Comparison of ENCODE assay signal across 9 cellular contexts in genomic region chr2:19358242-19359020, GRCh38. TPM values are rescaled to one million over a fixed set of nuclear protein-coding genes. Genes with fewer than 3 reads are reported as not detected.
DNase-seq lines count a peak whose midpoint lies in the region; ATAC-seq, FAIRE-seq and TF ChIP-seq lines count a peak whose summit lies in the region.
"Had no signal": no experiment of that assay in that cellular context is flagged by ENCODE, and none has a peak within 500 bp of the region (broad histone marks: within the 10 kb centered on the region; RNA-seq: fewer than 3 reads in every experiment).

OSR1 (minus strand) TSS chr2:19358623; CDS start chr2:19353805, 4,818 bp downstream.

- in situ Hi-C loops in HAP-1 (cut with MboI; ENCODE audit: low sequenced_read_pairs), result loop anchor here (10.0 to 25.0 kb wide), 2 partner anchors 471 to 824 kb away; no protein-coding TSS in a partner anchor

- peak within 1 kb of the TSS; percentile 45 to 95 (median 66) for H3K4me3 Mint-ChIP-seq in naive thymus-derived CD4-positive, alpha-beta T cell

- peaks cover 0 to 2% (median 0%) of the 10 kb centered on the region in 5 donors for H3K36me3 Mint-ChIP-seq in naive thymus-derived CD4-positive, alpha-beta T cell

- H3K4me1 ChIP-seq in A549 (peaks cover 12% of the 10 kb centered on the region), HAP-1 (peaks cover 17% of the 10 kb centered on the region; the same call in 1 of the 2 replicates), esophagus squamous epithelium (peaks cover 8 to 55% (median 12%) of the 10 kb centered on the region in 3 donors)
- peaks cover 7 to 38% of the 10 kb centered on the region in 2 donors for H3K4me1 ChIP-seq in naive thymus-derived CD4-positive, alpha-beta T cell (ENCODE audit: control insufficient read depth in 2 of 2, insufficient read depth in 2 of 2, low read length in 2 of 2)

- H3K4me2 ChIP-seq in A549, result peak within 1 kb of the TSS; percentile 74

- H3K27me3 Mint-ChIP-seq in naive thymus-derived CD4-positive, alpha-beta T cell, result peaks cover 76 to 100% (median 78%) of the 10 kb centered on the region in 5 donors

- DNase-seq in A549 (ENCODE audit: low read depth in 1 of 2, low spot score in 1 of 2) (peak; percentile 69 to 80), HAP-1 (ENCODE audit: low spot score in 2 of 2) (peak; percentile 82 to 88), SW480 (ENCODE audit: low spot score) (peak; percentile 50), esophagus squamous epithelium (lab: John Stamatoyannopoulos, UW) (no peak), NK-92 (lab: John Stamatoyannopoulos, UW; ENCODE audit: unreplicated experiment) (no peak), HUDEP-2 (lab: John Stamatoyannopoulos, UW; ENCODE audit: unreplicated experiment in 76 of 76) (no peak), NCI-H146 (lab: John Stamatoyannopoulos, UW) (no peak)
- DNase-seq in naive thymus-derived CD4-positive, alpha-beta T cell, result peak in 1 of 9 donors; percentile 44

- peak; percentile 1 to 44; a peak in 2 of 5 replicates for TF ChIP-seq RAD21 in A549 (conservative IDR thresholded peaks at IDR 0.05 in 1 of 2, IDR thresholded peaks at IDR 0.05 in 1 of 2)

- WGBS in A549 (ENCODE audit: missing lambda C conversion rate), result 7% methylated on average over 34 of the region's 51 CpGs
- 0% methylated on average over 21 of the region's 51 CpGs; no CpG with 5 or more reads in 1 of the 2 donors for WGBS in esophagus squamous epithelium, 2 donors

- POLR2A ChIA-PET in A549 (lab: Yijun Ruan, JAX), result interaction anchor here (0.5 to 2.4 kb wide), 7 partner anchors 11 to 837 kb away, joined by 3 to 30 read pairs (median 5); no protein-coding TSS in a partner anchor
- POLR2A ChIA-PET in naive thymus-derived CD4-positive, alpha-beta T cell (lab: Charles Lee), result interaction anchor here (2.8 to 4.0 kb wide), 2 partner anchors 8 to 12 kb away, joined by 19 to 27 read pairs; no protein-coding TSS in a partner anchor

- no peaks in the 10 kb centered on the region for H3K36me3 ChIP-seq in HAP-1 (replicated peaks)
- H3K36me3 ChIP-seq in esophagus squamous epithelium, result no peaks in the 10 kb centered on the region
- H3K36me3 ChIP-seq in naive thymus-derived CD4-positive, alpha-beta T cell (ENCODE audit: control insufficient read depth in 2 of 3, insufficient read depth in 3 of 3, low read length in 3 of 3), result no peaks in the 10 kb centered on the region

- FAIRE-seq in A549 (lab: Jason Lieb, UNC), result no peak
- FAIRE-seq: colon had no signal

- intact Hi-C loops in esophagus squamous epithelium (cut with DNase I), result loop anchor here (10.0 kb wide), 1 partner anchor 364 kb away; no protein-coding TSS in a partner anchor
- intact Hi-C loops in naive thymus-derived CD4-positive, alpha-beta T cell (cut with micrococcal nuclease), result loop anchor here (1.0 to 10.0 kb wide), 2 partner anchors 10 to 1824 kb away; no protein-coding TSS in a partner anchor

- H3K27ac Mint-ChIP-seq in naive thymus-derived CD4-positive, alpha-beta T cell, result peak within 1 kb of the TSS in 4 of 9 donors; percentile 15 to 79 (median 50)

- peak; percentile 61 for TF ChIP-seq POLR2A in A549 (IDR thresholded peaks at IDR 0.05; ENCODE audit: low read length)
- TF ChIP-seq POLR2A in esophagus squamous epithelium (IDR thresholded peaks at IDR 0.05), result peak in 2 of 4 donors; percentile 35 to 57

- peak; percentile 64 to 81 for ATAC-seq in A549
- ATAC-seq in naive thymus-derived CD4-positive, alpha-beta T cell, result peak; percentile 26

- CTCF ChIA-PET in A549 (lab: Yijun Ruan, JAX), result interaction anchor here (0.6 to 8.1 kb wide), 14 partner anchors 9 to 967 kb away, joined by 3 to 77 read pairs (median 4); no protein-coding TSS in a partner anchor
- CTCF ChIA-PET in naive thymus-derived CD4-positive, alpha-beta T cell (lab: Charles Lee), result no interaction called here

- H3K9me3 ChIP-seq in A549, result no peaks in the 10 kb centered on the region
- peaks cover 2% of the 10 kb centered on the region; the same call in 1 of the 2 replicates for H3K9me3 ChIP-seq in HAP-1
- no peaks in the 10 kb centered on the region for H3K9me3 ChIP-seq in esophagus squamous epithelium
- H3K9me3 ChIP-seq in naive thymus-derived CD4-positive, alpha-beta T cell (ENCODE audit: control insufficient read depth in 2 of 3, low read length in 3 of 3), result no peaks in the 10 kb centered on the region

- no peak for TF ChIP-seq EP300 in A549 (IDR thresholded peaks at IDR 0.05)

- TF ChIP-seq CTCF in A549 (IDR thresholded peaks at IDR 0.05) (no peak), esophagus squamous epithelium (IDR thresholded peaks at IDR 0.05) (no peak)

- peaks cover 0 to 5% (median 0%) of the 10 kb centered on the region in 11 donors for H3K9me3 Mint-ChIP-seq in naive thymus-derived CD4-positive, alpha-beta T cell

- peaks cover 40 to 57% (median 52%) of the 10 kb centered on the region in 7 donors for H3K4me1 Mint-ChIP-seq in naive thymus-derived CD4-positive, alpha-beta T cell

- H3K27ac ChIP-seq in A549 (peak within 1 kb of the TSS; percentile 85 to 93), esophagus squamous epithelium (peak within 1 kb of the TSS; percentile 58 to 80 (median 73))
- H3K27ac ChIP-seq in naive thymus-derived CD4-positive, alpha-beta T cell (ENCODE audit: low read depth, low read length), result no peak within 1 kb of the TSS

- peak within 1 kb of the TSS; percentile 74 for H3K4me3 ChIP-seq in A549
- H3K4me3 ChIP-seq in HAP-1, result peak within 1 kb of the TSS; percentile 61
- peak within 1 kb of the TSS; percentile 45 to 76 (median 54) for H3K4me3 ChIP-seq in esophagus squamous epithelium
- H3K4me3 ChIP-seq in naive thymus-derived CD4-positive, alpha-beta T cell (ENCODE audit: low read length), result peak within 1 kb of the TSS; percentile 7

- H3K27me3 ChIP-seq in HAP-1 (ENCODE audit: low read depth) (no peaks in the 10 kb centered on the region; the same call in 1 of the 2 replicates), esophagus squamous epithelium (peaks cover 0 to 86% (median 6%) of the 10 kb centered on the region in 4 donors)
- peaks cover 19 to 66% of the 10 kb centered on the region in 2 donors for H3K27me3 ChIP-seq in naive thymus-derived CD4-positive, alpha-beta T cell (ENCODE audit: control insufficient read depth in 2 of 2, insufficient read depth in 2 of 2, low read length in 2 of 2)

TF ChIP-seq in A549, 52 proteins besides CTCF, POLR2A, EP300 and RAD21 (continues in another document):
- peak; percentile 57 for TF ChIP-seq MAFK (IDR thresholded peaks at IDR 0.05; ENCODE audit: partially characterized antibody)
- TF ChIP-seq EHMT2 (IDR thresholded peaks at IDR 0.05; ENCODE audit: low read depth), result no peak
- TF ChIP-seq KDM5A (IDR thresholded peaks at IDR 0.05), result no peak
- TF ChIP-seq ZSCAN20 (CRISPR knock-in tag; IDR thresholded peaks at IDR 0.05), result no peak
- no peak for TF ChIP-seq TFCP2L1 (CRISPR knock-in tag; IDR thresholded peaks at IDR 0.05)
- TF ChIP-seq RFX5 (IDR thresholded peaks at IDR 0.05), result no peak
- TF ChIP-seq ELK1 (IDR thresholded peaks at IDR 0.05; ENCODE audit: low read depth, low read length), result no peak
- TF ChIP-seq E2F6 (IDR thresholded peaks at IDR 0.05; ENCODE audit: borderline replicate concordance, low read depth), result peak; percentile 21; the same call in 1 of the 2 replicates
- no peak for TF ChIP-seq PBX3 (IDR thresholded peaks at IDR 0.05)
- no peak for TF ChIP-seq HOXB5 (CRISPR knock-in tag; IDR thresholded peaks at IDR 0.05)
- no peak for TF ChIP-seq MYC (IDR thresholded peaks at IDR 0.05; ENCODE audit: borderline replicate concordance, low read length)
- TF ChIP-seq PHF8 (IDR thresholded peaks at IDR 0.05; ENCODE audit: borderline replicate concordance, low read depth), result peak; percentile 33; the same call in 1 of the 2 replicates
- TF ChIP-seq MAX (IDR thresholded peaks at IDR 0.05), result peak; percentile 41; the same call in 1 of the 2 replicates
- no peak for TF ChIP-seq NFE2L2 (conservative IDR thresholded peaks at IDR 0.05; ENCODE audit: low read length)
- no peak for TF ChIP-seq MAZ (IDR thresholded peaks at IDR 0.05; ENCODE audit: borderline replicate concordance, low read depth, low read length)
- no peak for TF ChIP-seq RCOR1 (IDR thresholded peaks at IDR 0.05; ENCODE audit: low read depth, low read length)

RNA-seq across cellular contexts. Expression of gene OSR1, which starts in this region (rescaled TPM):
- polyA plus RNA-seq in A549 (2011; rRNA removed), result 1.5 and 1.8 TPM in 2 replicates
- 3.7 and 4.4 TPM in 2 replicates for polyA plus RNA-seq in A549 (2012; cell fraction: cytosol; rRNA removed)
- polyA plus RNA-seq in A549 (2012; cell fraction: nucleus; rRNA removed), result 6.4 and 8.1 TPM in 2 replicates
- polyA plus RNA-seq in A549 (2017; fragmentation: RNase III; extraction: RNeasy Plus Mini Kit Qiagen cat#74134 plus additional on column Dnase treatment), result 3.9 to 4.5 TPM (median 4.4 TPM) in 3 replicates
- 1.6 and 1.7 TPM in 2 replicates for polyA minus RNA-seq in A549 (2011; rRNA and poly(A)+ RNA removed)
- 1 to 10 TPM in 3 of 4 donors, under 1 TPM in 1; 0.19 to 4.4 (median 1.5) TPM for total RNA-seq in esophagus squamous epithelium
- not detected for total RNA-seq in naive thymus-derived CD4-positive, alpha-beta T cell
- not detected for polyA plus RNA-seq in naive thymus-derived CD4-positive, alpha-beta T cell

Comparison
In these comparisons a context has a peak if more than half of its experiments do, and no peak if none do; other contexts are left out.
1. Peak in ATAC-seq and H3K4me3 ChIP-seq in naive thymus-derived CD4-positive, alpha-beta T cell; RNA of the gene not detected or under 1 TPM.
2. DNase-seq: peak in A549 (2 of 2), HAP-1 (2 of 2) and SW480 (single experiment); none in esophagus squamous epithelium (single experiment), NK-92 (single experiment), HUDEP-2 (0 of 76) and NCI-H146 (single experiment).
3. H3K4me3 ChIP-seq: peak in every context shown above with its lines; median percentile 74 in A549; 61 in HAP-1; 54 in esophagus squamous epithelium; 7 in naive thymus-derived CD4-positive, alpha-beta T cell.